Comparison of ENCODE assay signal across 33 cellular contexts in the genomic region with DNA sequence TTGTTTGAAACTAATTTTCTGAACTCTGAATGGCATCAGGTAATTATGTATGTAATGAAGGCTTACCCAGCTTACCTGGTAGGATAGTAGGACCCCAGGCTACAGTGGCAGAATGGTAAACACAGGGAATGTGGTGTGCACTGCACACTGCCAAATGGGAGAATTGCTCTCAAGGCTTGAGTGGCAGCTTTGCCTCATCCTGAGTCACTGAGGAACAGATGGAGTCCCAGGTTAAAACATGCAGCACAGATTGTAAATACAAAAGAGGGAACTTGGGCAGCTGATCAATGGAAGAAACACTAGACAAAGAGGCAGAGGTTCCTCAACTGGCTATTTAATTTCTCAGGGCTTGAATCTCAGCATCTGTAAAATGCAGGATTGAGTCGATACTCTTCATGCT. TPM values are rescaled to one million over a fixed set of nuclear protein-coding genes. Genes with fewer than 3 reads are reported as not detected.
"Had no signal": no experiment of that assay in that cellular context is flagged by ENCODE, and none has a peak within 500 bp of the region (broad histone marks: within the 10 kb centered on the region; RNA-seq: fewer than 3 reads in every experiment).

No MANE protein-coding gene starts in this region.

- H3K4me3 ChIP-seq: colonic mucosa, heart right ventricle, left lung, lower lobe of right lung, pancreas, right atrium auricular region, smooth muscle cell, stomach, suprapubic skin, tibial artery, upper lobe of right lung had no signal

- H3K27ac ChIP-seq: colonic mucosa, heart right ventricle, left lung, lower lobe of right lung, pancreas, right atrium auricular region, stomach, suprapubic skin, tibial artery, upper lobe of right lung had no signal

- H3K27me3 ChIP-seq: colonic mucosa, heart right ventricle, left lung, pancreas, right atrium auricular region, stomach, suprapubic skin, tibial artery, upper lobe of right lung had no signal

- H3K27me3 Mint-ChIP-seq: activated B cell treated with CpG ODN at 0.5 μM for 24 hours; activated CD8-positive, alpha-beta T cell treated with anti-CD3 and anti-CD28 coated beads for 36 hours; activated T-helper 17 cell treated with anti-CD3 and anti-CD28 coated beads, Interleukin-2, amount 50 U/mL, for 72 hours had no signal

- H3K4me1 Mint-ChIP-seq: activated B cell treated with CpG ODN at 0.5 μM for 24 hours; activated T-helper 17 cell treated with anti-CD3 and anti-CD28 coated beads, Interleukin-2, amount 50 U/mL, for 72 hours; naive thymus-derived CD8-positive, alpha-beta T cell; neural crest cell; stimulated activated naive B cell treated with anti-CD40 and anti-IgM and Interleukin-4, amounts not matched to agents 10 μg/mL and 1 μg/mL and 100 μg/mL, for 72 hours had no signal

- H3K27ac Mint-ChIP-seq: activated B cell treated with CpG ODN at 0.5 μM for 24 hours; activated CD8-positive, alpha-beta T cell treated with anti-CD3 and anti-CD28 coated beads for 36 hours; activated T-helper 17 cell treated with anti-CD3 and anti-CD28 coated beads, Interleukin-2, amount 50 U/mL, for 72 hours; naive thymus-derived CD8-positive, alpha-beta T cell; stimulated activated naive B cell treated with anti-CD40 and anti-IgM and Interleukin-4, amounts not matched to agents 10 μg/mL and 1 μg/mL and 100 μg/mL, for 72 hours had no signal

- H3K36me3 Mint-ChIP-seq: stimulated activated naive B cell treated with anti-CD40 and anti-IgM and Interleukin-4, amounts not matched to agents 10 μg/mL and 1 μg/mL and 100 μg/mL, for 72 hours had no signal

- H3K36me3 ChIP-seq: colonic mucosa, heart right ventricle, left lung, lower lobe of right lung, pancreas, right atrium auricular region, stomach, suprapubic skin, tibial artery, upper lobe of right lung had no signal

- ATAC-seq: activated CD8-positive, alpha-beta T cell treated with anti-CD3 and anti-CD28 coated beads for 36 hours; activated T-cell treated with anti-CD3 and anti-CD28 coated beads, Interleukin-2, amount 50 U/mL, for 4 hours; activated T-helper 17 cell treated with anti-CD3 and anti-CD28 coated beads, Interleukin-2, amount 50 U/mL, for 72 hours; heart right ventricle; left lung; lower lobe of right lung; naive thymus-derived CD8-positive, alpha-beta T cell; pancreas; stimulated activated naive B cell treated with anti-CD40 and anti-IgM and Interleukin-4, amounts not matched to agents 10 μg/mL and 1 μg/mL and 100 μg/mL, for 72 hours; upper lobe of right lung had no signal

- DNase-seq: activated B cell treated with CpG ODN at 0.5 μM for 24 hours; activated CD4-positive, alpha-beta T cell treated with anti-CD3 and anti-CD28 coated beads, Interleukin-2, amount 50 U/mL, for 1 hour; activated CD8-positive, alpha-beta T cell treated with anti-CD3 and anti-CD28 coated beads for 36 hours; activated gamma-delta T cell treated with Interleukin-2 at 50 U/mL for 16 hours; activated naive CD4-positive, alpha-beta T cell treated with anti-CD3 and anti-CD28 coated beads, Interleukin-2, amount 50 U/mL, for 16 hours; activated T-cell treated with anti-CD3 and anti-CD28 coated beads, Interleukin-2, amount 50 U/mL, for 4 hours; amniotic stem cell; central memory CD4-positive, alpha-beta T cell; colonic mucosa; effector CD8-positive, alpha-beta T cell; foreskin fibroblast; heart right ventricle; kidney glomerular epithelial cell; left lung; lower lobe of right lung; mesenchymal stem cell; naive thymus-derived CD8-positive, alpha-beta T cell; nucleus accumbens; pancreas; stimulated activated CD4-positive, alpha-beta T cell treated with anti-CD3 and anti-CD28 coated beads, Interleukin-1b, Interleukin-23, amount 100 ng/mL, for 48 hours; stimulated activated CD4-positive, alpha-beta T cell treated with anti-CD3 and anti-CD28 coated beads, Interleukin-4, amount 100 ng/mL, for 4 hours; stimulated activated CD8-positive, alpha-beta memory T cell treated with anti-CD3 and anti-CD28 coated beads, Interleukin-4, amount 100 ng/mL, for 48 hours; stimulated activated naive B cell treated with anti-CD40 and anti-IgM and Interleukin-4, amounts not matched to agents 10 μg/mL and 1 μg/mL and 100 μg/mL, for 72 hours; stomach; tibial artery; upper lobe of right lung had no signal

- H3K9me3 Mint-ChIP-seq: activated T-helper 17 cell treated with anti-CD3 and anti-CD28 coated beads, Interleukin-2, amount 50 U/mL, for 72 hours had no signal

- H3K4me3 Mint-ChIP-seq: activated B cell treated with CpG ODN at 0.5 μM for 24 hours; activated CD8-positive, alpha-beta T cell treated with anti-CD3 and anti-CD28 coated beads for 36 hours; activated T-cell treated with anti-CD3 and anti-CD28 coated beads, Interleukin-2, amount 50 U/mL, for 4 hours; activated T-helper 17 cell treated with anti-CD3 and anti-CD28 coated beads, Interleukin-2, amount 50 U/mL, for 72 hours; naive thymus-derived CD8-positive, alpha-beta T cell; neural crest cell; stimulated activated naive B cell treated with anti-CD40 and anti-IgM and Interleukin-4, amounts not matched to agents 10 μg/mL and 1 μg/mL and 100 μg/mL, for 72 hours had no signal

RNA-seq across cellular contexts. Expression of gene GPR83, which starts 24.4 kb away (rescaled TPM):
- total RNA-seq: dermis microvascular lymphatic vessel endothelial cell, lower lobe of right lung, pulmonary artery endothelial cell had no signal
